ENCODE assay signal across 27 cellular contexts in the genomic region with DNA sequence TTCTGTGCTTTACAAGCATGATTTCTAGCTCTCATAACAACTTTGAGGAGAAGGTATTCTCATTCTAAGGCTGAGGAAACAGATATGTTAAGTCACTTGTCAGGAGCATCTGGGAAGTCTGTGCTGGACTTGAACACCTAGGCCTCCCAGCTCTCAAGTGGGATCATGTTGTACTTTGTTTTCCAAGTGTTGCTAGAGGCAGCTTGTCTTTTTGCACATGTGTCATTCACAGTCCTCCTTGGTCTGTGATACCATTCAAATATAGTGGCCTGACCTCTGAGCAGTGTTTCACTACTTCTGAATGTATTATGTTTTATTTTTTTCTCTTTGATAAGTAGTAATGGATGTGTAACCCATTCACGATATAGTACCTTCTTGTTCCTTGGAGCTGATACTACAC.
"Had no signal": no experiment of that assay in that cellular context is flagged by ENCODE, and none has a peak within 500 bp of the region (broad histone marks: within the 10 kb centered on the region; RNA-seq: fewer than 3 reads in every experiment).

No MANE protein-coding gene starts in this region.

- H3K27ac Mint-ChIP-seq: immature natural killer cell; naive thymus-derived CD4-positive, alpha-beta T cell had no signal

- H3K4me1 ChIP-seq: foreskin keratinocyte had no signal

- H3K36me3 ChIP-seq: esophagus muscularis mucosa, ovary, stomach, thyroid gland had no signal

- H3K4me3 Mint-ChIP-seq: immature natural killer cell; naive thymus-derived CD4-positive, alpha-beta T cell had no signal

- H3K27ac ChIP-seq: esophagus muscularis mucosa, foreskin keratinocyte, ovary, stomach, thyroid gland had no signal

- H3K27me3 ChIP-seq: esophagus muscularis mucosa, foreskin keratinocyte, ovary, stomach, thyroid gland had no signal

- DNase-seq: effector memory CD4-positive, alpha-beta T cell; foreskin keratinocyte; glutamatergic neuron; hypothalamus; immature natural killer cell; islet precursor cell; kidney glomerular epithelial cell; left colon; mesenchymal stem cell; midbrain; naive thymus-derived CD4-positive, alpha-beta T cell; occipital lobe; ovary; retina; stimulated activated CD4-positive, alpha-beta T cell treated with anti-CD3 and anti-CD28 coated beads, Interleukin-12 subunit alpha, Interleukin-12 subunit beta, amount 100 ng/mL, for 4 hours; stimulated activated CD4-positive, alpha-beta T cell treated with anti-CD3 and anti-CD28 coated beads, Interleukin-1b, Interleukin-23, amount 100 ng/mL, for 48 hours; stimulated activated CD4-positive, alpha-beta T cell treated with anti-CD3 and anti-CD28 coated beads, Interleukin-4, amount 100 ng/mL, for 1 hour; stimulated activated CD8-positive, alpha-beta memory T cell treated with anti-CD3 and anti-CD28 coated beads, Interleukin-4, amount 100 ng/mL, for 48 hours; stimulated activated naive CD4-positive, alpha-beta T cell treated with Interleukin-2 at 50 U/mL for 16 hours; stomach; trophoblast cell had no signal

- H3K4me3 ChIP-seq: esophagus muscularis mucosa, ovary, smooth muscle cell, stomach, thyroid gland had no signal

- H3K9me3 ChIP-seq: ovary, stomach, thyroid gland had no signal

- FAIRE-seq: colon, endothelial cell of umbilical vein had no signal

- H3K4me2 ChIP-seq: smooth muscle cell had no signal

- H3K27me3 Mint-ChIP-seq: naive thymus-derived CD4-positive, alpha-beta T cell had no signal

- ATAC-seq: foreskin keratinocyte; naive thymus-derived CD4-positive, alpha-beta T cell; sciatic nerve had no signal
